9 cellular contexts compared by ENCODE assay signal in the genomic region with DNA sequence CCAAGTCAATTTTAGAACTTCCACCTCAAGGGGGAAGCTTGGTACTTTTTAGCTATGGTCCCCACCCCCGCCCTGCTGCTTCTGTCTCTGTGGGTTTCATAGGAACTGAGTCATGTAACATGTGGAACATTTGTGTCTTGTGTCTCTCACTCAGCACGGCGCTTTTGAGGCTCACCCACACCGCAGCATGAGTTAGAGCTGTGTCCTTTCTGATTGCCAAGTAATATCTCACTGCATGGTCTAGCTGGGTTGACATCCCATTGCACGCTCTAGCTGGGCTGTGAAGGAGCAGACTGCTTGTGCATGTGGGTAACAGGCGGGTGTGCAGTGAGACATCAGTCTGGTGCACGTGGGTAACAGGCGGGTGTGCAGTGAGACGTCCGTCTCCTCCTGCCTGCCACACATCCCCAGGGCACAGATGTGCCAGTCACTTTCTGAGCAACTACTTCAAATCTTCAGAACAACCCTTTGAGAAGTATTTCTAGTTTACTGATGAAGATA. TPM values are rescaled to one million over a fixed set of nuclear protein-coding genes. Genes with fewer than 3 reads are reported as not detected.
A peak's percentile ranks its signal among the peaks of the same experiment; 100 is the strongest.
DNase-seq lines count a peak whose midpoint lies in the region; ATAC-seq and TF ChIP-seq lines count a peak whose summit lies in the region.
"Had no signal": no experiment of that assay in that cellular context is flagged by ENCODE, and none has a peak within 500 bp of the region (broad histone marks: within the 10 kb centered on the region; RNA-seq: fewer than 3 reads in every experiment).

No MANE protein-coding gene starts in this region.

- WGBS in endodermal cell (ENCODE audit: insufficient coverage in 1 of 2, insufficient read length in 1 of 2), 2 experiments, result 96 to 100% methylated on average over 8 to 10 of the region's 10 CpGs

- H3K27ac ChIP-seq in endodermal cell (ENCODE audit: low read depth, low read length), result no peak overlapping the region

- no peak for TF ChIP-seq CTCF in GM12865 (IDR thresholded peaks at IDR 0.05; ENCODE audit: insufficient read depth, low read depth, low read length, missing control alignments)
- no peak for TF ChIP-seq CTCF in endodermal cell (conservative IDR thresholded peaks at IDR 0.05)

- no peaks in the 10 kb centered on the region for H3K27me3 Mint-ChIP-seq in central memory CD8-positive, alpha-beta T cell
- H3K27me3 Mint-ChIP-seq in endodermal cell (ENCODE audit: insufficient read depth), result no peaks in the 10 kb centered on the region

- no peak overlapping the region for H3K9ac ChIP-seq in endodermal cell (ENCODE audit: extremely low read depth, low read length, poor library complexity, severe bottlenecking)

- H3K4me1 Mint-ChIP-seq in central memory CD8-positive, alpha-beta T cell, result peaks cover 29% of the 10 kb centered on the region
- no peaks in the 10 kb centered on the region for H3K4me1 Mint-ChIP-seq in endodermal cell

- H3K27me3 ChIP-seq in endodermal cell (ENCODE audit: control insufficient read depth, insufficient read depth, low read length, poor library complexity, severe bottlenecking), result no peaks in the 10 kb centered on the region

- no peaks in the 10 kb centered on the region for H3K9me3 ChIP-seq in endodermal cell (ENCODE audit: control insufficient read depth, low read length)

- H3K4me3 ChIP-seq in GM12865 (ENCODE audit: low read depth, low read length) (no peak overlapping the region), endodermal cell (ENCODE audit: low read length) (no peak overlapping the region)

- peak overlapping the region; percentile 84 for H3K27ac Mint-ChIP-seq in central memory CD8-positive, alpha-beta T cell (ENCODE audit: low read depth)
- no peak overlapping the region for H3K27ac Mint-ChIP-seq in endodermal cell

- peak; percentile 55 for ATAC-seq in HG03039 (IDR thresholded peaks at IDR 0.05; ENCODE audit: unreplicated experiment)
- ATAC-seq in activated CD4-positive, CD25-positive, alpha-beta regulatory T cell treated with anti-CD3 and anti-CD28 coated beads, Interleukin-2, amount 50 U/mL, for 24 hours, result peak; percentile 96 to 97
- ATAC-seq in central memory CD8-positive, alpha-beta T cell (replicated peaks; ENCODE audit: extremely low read depth, poor library complexity, severe bottlenecking), result peak; percentile 87

- peaks cover 7% of the 10 kb centered on the region for H3K36me3 Mint-ChIP-seq in central memory CD8-positive, alpha-beta T cell (ENCODE audit: insufficient read depth)
- no peaks in the 10 kb centered on the region for H3K36me3 Mint-ChIP-seq in endodermal cell (ENCODE audit: low read depth)

- peak; percentile 87 for DNase-seq in GM12865 (ENCODE audit: low read depth)
- DNase-seq in central memory CD8-positive, alpha-beta T cell (ENCODE audit: low spot score in 2 of 2), result peak; percentile 22 to 59
- peak; percentile 63 to 69 for DNase-seq in stimulated activated CD4-positive, alpha-beta T cell treated with anti-CD3 and anti-CD28 coated beads, Interleukin-1b, Interleukin-23, amount 100 ng/mL, for 4 hours (ENCODE audit: low read depth in 2 of 2)
- DNase-seq in NCI-H128 (lab: John Stamatoyannopoulos, UW; ENCODE audit: unreplicated experiment), result no peak
- no peak for DNase-seq in cerebellar nuclear complex (lab: John Stamatoyannopoulos, UW)
- no peak for DNase-seq in endodermal cell

- H3K9me3 Mint-ChIP-seq in central memory CD8-positive, alpha-beta T cell, result no peaks in the 10 kb centered on the region
- no peaks in the 10 kb centered on the region for H3K9me3 Mint-ChIP-seq in endodermal cell

- no peaks in the 10 kb centered on the region for H3K4me1 ChIP-seq in endodermal cell (ENCODE audit: control insufficient read depth, insufficient read depth, low read length)

- H3K4me3 Mint-ChIP-seq in central memory CD8-positive, alpha-beta T cell, result peak overlapping the region; percentile 69
- H3K4me3 Mint-ChIP-seq in endodermal cell, result no peak overlapping the region

- H3K36me3 ChIP-seq in endodermal cell (ENCODE audit: control insufficient read depth, insufficient read depth, low read length), result no peaks in the 10 kb centered on the region

RNA-seq across cellular contexts. Expression of a gene that starts 26.4 kb away (rescaled TPM):
- 100 to 1,000 TPM; 374 to 588 TPM for total RNA-seq in endodermal cell
- polyA plus RNA-seq in endodermal cell (2013, experiment 1 of 2), result 144 TPM
- polyA plus RNA-seq in endodermal cell (2013, experiment 2 of 2), result 134 TPM

RNA-seq across cellular contexts. Expression of a gene that starts 40.6 kb away (rescaled TPM):
- not detected for total RNA-seq in endodermal cell
- not detected for polyA plus RNA-seq in endodermal cell (2013, experiment 1 of 2)
- polyA plus RNA-seq in endodermal cell (2013, experiment 2 of 2), result not detected
- total RNA-seq: glomerular endothelial cell had no signal

RNA-seq across cellular contexts. Expression of a gene that starts 55.5 kb away (rescaled TPM):
- total RNA-seq in endodermal cell, result 10 to 100 TPM; 39.5 to 45.5 TPM
- 23.8 TPM for polyA plus RNA-seq in endodermal cell (2013, experiment 1 of 2)
- polyA plus RNA-seq in endodermal cell (2013, experiment 2 of 2), result 20.0 TPM

Comparison
In these comparisons a context has a peak if more than half of its experiments do, and no peak if none do; other contexts are left out.
1. DNase-seq: peak in GM12865 (single experiment), central memory CD8-positive, alpha-beta T cell (2 of 2) and stimulated activated CD4-positive, alpha-beta T cell treated with anti-CD3 and anti-CD28 coated beads, Interleukin-1b, Interleukin-23, amount 100 ng/mL, for 4 hours (2 of 2); none in NCI-H128 (single experiment), cerebellar nuclear complex (0 of 2) and endodermal cell (single experiment).
2. Peak in every context shown above with its lines, with median percentiles within 50 percentile points of each other: ATAC-seq.